6 cellular contexts compared by ENCODE assay signal in genomic region chr3:38034335-38034734, GRCh38. TPM values are rescaled to one million over a fixed set of nuclear protein-coding genes. Genes with fewer than 3 reads are reported as not detected.
DNase-seq lines count a peak whose midpoint lies in the region; ATAC-seq and TF ChIP-seq lines count a peak whose summit lies in the region.
"Not testable (repeated sequence)": the region's sequence is repeated elsewhere in the genome, so short reads cannot be mapped to it uniquely, and the experiment has no call there.
"Had no signal": no experiment of that assay in that cellular context is flagged by ENCODE, and none has a peak within 500 bp of the region (broad histone marks: within the 10 kb centered on the region; RNA-seq: fewer than 3 reads in every experiment).

No MANE protein-coding gene starts in this region.

- H3K27ac ChIP-seq in endodermal cell (ENCODE audit: low read depth, low read length); upper lobe of right lung: not testable (repeated sequence)

- H3K4me1 Mint-ChIP-seq in T-helper 1 cell treated with Interleukin-12 subunit alpha and Interleukin-12 subunit beta and Interleukin-4 antibody, amounts not matched to agents 30 μg/mL and 1 μg/mL, for 36 hours (ENCODE audit: low read depth): peaks cover 23% of the 10 kb centered on the region
- H3K4me1 Mint-ChIP-seq in endodermal cell: not testable (repeated sequence)

- not testable (repeated sequence) for H3K9ac ChIP-seq in endodermal cell (ENCODE audit: extremely low read depth, low read length, poor library complexity, severe bottlenecking)

- not testable (repeated sequence) for H3K4me1 ChIP-seq in endodermal cell (ENCODE audit: control insufficient read depth, insufficient read depth, low read length)
- peaks cover 19% of the 10 kb centered on the region for H3K4me1 ChIP-seq in upper lobe of right lung

- H3K27me3 Mint-ChIP-seq in T-helper 1 cell treated with Interleukin-12 subunit alpha and Interleukin-12 subunit beta and Interleukin-4 antibody, amounts not matched to agents 30 μg/mL and 1 μg/mL, for 36 hours (ENCODE audit: low read depth): peaks cover 16% of the 10 kb centered on the region
- H3K27me3 Mint-ChIP-seq in endodermal cell (ENCODE audit: insufficient read depth): peaks cover 58% of the 10 kb centered on the region

- H3K9me3 ChIP-seq in endodermal cell (ENCODE audit: control insufficient read depth, low read length); upper lobe of right lung: not testable (repeated sequence)

- intact Hi-C loops in upper lobe of right lung (cut with DNase I): not testable (repeated sequence)

- peaks cover 12% of the 10 kb centered on the region for H3K36me3 Mint-ChIP-seq in T-helper 1 cell treated with Interleukin-12 subunit alpha and Interleukin-12 subunit beta and Interleukin-4 antibody, amounts not matched to agents 30 μg/mL and 1 μg/mL, for 36 hours (ENCODE audit: low read depth)
- H3K36me3 Mint-ChIP-seq in endodermal cell (ENCODE audit: low read depth): not testable (repeated sequence)

- not testable (repeated sequence) for H3K4me3 ChIP-seq in endodermal cell (ENCODE audit: low read length); upper lobe of right lung

- H3K27ac Mint-ChIP-seq in T-helper 1 cell treated with Interleukin-12 subunit alpha and Interleukin-12 subunit beta and Interleukin-4 antibody, amounts not matched to agents 30 μg/mL and 1 μg/mL, for 36 hours: peak overlapping the region; percentile 26
- H3K27ac Mint-ChIP-seq in endodermal cell: not testable (repeated sequence)

- WGBS in endodermal cell (ENCODE audit: insufficient coverage in 1 of 2, insufficient read length in 1 of 2), 2 experiments: 91% methylated on average over 9 of the region's 9 CpGs

- not testable (repeated sequence) for H3K36me3 ChIP-seq in endodermal cell (ENCODE audit: control insufficient read depth, insufficient read depth, low read length); upper lobe of right lung

- DNase-seq in MV-4-11 (lab: John Stamatoyannopoulos, UW) (peak; percentile 41), endodermal cell (peak; percentile 30), mesenteric fat pad (ENCODE audit: low spot score) (peak; percentile 22), upper lobe of right lung (peak; percentile 25)

- H3K9me3 Mint-ChIP-seq in T-helper 1 cell treated with Interleukin-12 subunit alpha and Interleukin-12 subunit beta and Interleukin-4 antibody, amounts not matched to agents 30 μg/mL and 1 μg/mL, for 36 hours: peaks cover 12% of the 10 kb centered on the region
- H3K9me3 Mint-ChIP-seq in endodermal cell: not testable (repeated sequence)

- H3K4me3 Mint-ChIP-seq in T-helper 1 cell treated with Interleukin-12 subunit alpha and Interleukin-12 subunit beta and Interleukin-4 antibody, amounts not matched to agents 30 μg/mL and 1 μg/mL, for 36 hours; endodermal cell: not testable (repeated sequence)

- not testable (repeated sequence) for TF ChIP-seq CTCF in endodermal cell (conservative IDR thresholded peaks at IDR 0.05); upper lobe of right lung (IDR thresholded peaks at IDR 0.05)

- not testable (repeated sequence) for ATAC-seq in upper lobe of right lung

- peaks cover 30% of the 10 kb centered on the region for H3K27me3 ChIP-seq in endodermal cell (ENCODE audit: control insufficient read depth, insufficient read depth, low read length, poor library complexity, severe bottlenecking)
- H3K27me3 ChIP-seq in upper lobe of right lung: not testable (repeated sequence)

RNA-seq across cellular contexts. Expression of gene DLEC1, which starts 4.7 kb away (rescaled TPM):
- total RNA-seq in endodermal cell (1 to 10 TPM; 3.9 to 6.0 TPM), mesenteric fat pad (1.9 TPM), upper lobe of right lung (2.7 TPM)
- polyA plus RNA-seq in endodermal cell (2013, experiment 1 of 2): 1.5 TPM
- 0.83 TPM for polyA plus RNA-seq in endodermal cell (2013, experiment 2 of 2)
- total RNA-seq: A172 had no signal

RNA-seq across cellular contexts. Expression of gene PLCD1, which starts 4.9 kb away (rescaled TPM):
- 10 to 100 TPM; 54.3 to 66.6 TPM for total RNA-seq in endodermal cell
- polyA plus RNA-seq in endodermal cell (2013, experiment 1 of 2): 45.4 TPM
- polyA plus RNA-seq in endodermal cell (2013, experiment 2 of 2): 46.2 TPM
- total RNA-seq in mesenteric fat pad: 18.5 TPM
- total RNA-seq in upper lobe of right lung: 32.2 TPM

RNA-seq across cellular contexts. Expression of gene VILL, which starts 43.7 kb away (rescaled TPM):
- total RNA-seq in endodermal cell (10 to 100 TPM; 16.0 to 21.3 TPM), mesenteric fat pad (4.3 TPM), upper lobe of right lung (8.9 TPM)
- polyA plus RNA-seq in endodermal cell (2013, experiment 1 of 2): 4.4 TPM
- polyA plus RNA-seq in endodermal cell (2013, experiment 2 of 2): 3.5 TPM
